18 cellular contexts compared by ENCODE assay signal in the genomic region with DNA sequence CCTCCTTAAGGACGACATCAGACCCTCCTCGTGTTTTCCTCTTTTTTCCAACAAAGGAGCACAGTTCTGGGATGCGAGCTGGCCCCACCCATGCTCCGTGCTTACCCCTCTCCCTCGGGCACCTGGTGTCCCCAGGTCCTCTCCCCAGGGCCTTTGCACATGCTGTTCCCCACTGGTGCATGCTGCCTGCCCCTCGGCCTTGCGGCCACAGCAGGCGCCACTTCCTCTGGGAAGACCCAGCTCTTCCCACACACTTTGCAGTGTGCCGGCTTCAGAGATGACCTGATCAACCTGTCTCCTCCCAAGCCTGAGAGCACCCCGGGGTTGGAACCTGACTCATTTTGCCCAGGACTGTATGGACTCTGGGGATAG. TPM values are rescaled to one million over a fixed set of nuclear protein-coding genes. Genes with fewer than 3 reads are reported as not detected.
"Had no signal": no experiment of that assay in that cellular context is flagged by ENCODE, and none has a peak within 500 bp of the region (broad histone marks: within the 10 kb centered on the region; RNA-seq: fewer than 3 reads in every experiment).

No MANE protein-coding gene starts in this region.

- H3K27ac ChIP-seq: epithelial cell of prostate, esophagus muscularis mucosa, gastroesophageal sphincter, parathyroid adenoma, prostate gland, right lobe of liver, spleen, thyroid gland had no signal

- DNase-seq: effector memory CD8-positive, alpha-beta T cell; glutamatergic neuron; islet precursor cell; mammary epithelial cell; mucosa of descending colon; naive thymus-derived CD8-positive, alpha-beta T cell; right lobe of liver; spleen; stimulated activated CD4-positive, alpha-beta T cell treated with anti-CD3 and anti-CD28 coated beads, Interleukin-15, amount 100 ng/mL, for 24 hours; stimulated activated CD4-positive, alpha-beta T cell treated with anti-CD3 and anti-CD28 coated beads, Interleukin-2, amount 100 ng/mL, for 24 hours; stimulated activated naive CD4-positive, alpha-beta T cell treated with Interleukin-2 at 50 U/mL for 16 hours; thyroid gland had no signal

- H3K4me1 ChIP-seq: gastroesophageal sphincter, parathyroid adenoma, prostate gland, right lobe of liver, spleen, thyroid gland had no signal

- H3K27me3 ChIP-seq: gastroesophageal sphincter, right lobe of liver, thyroid gland had no signal

- H3K9ac ChIP-seq: parathyroid adenoma had no signal

- H2AFZ ChIP-seq: parathyroid adenoma had no signal

- H3K9me3 ChIP-seq: esophagus muscularis mucosa, gastroesophageal sphincter, mucosa of descending colon, prostate gland, right lobe of liver, spleen, thyroid gland had no signal

- H3K36me3 ChIP-seq: esophagus muscularis mucosa, gastroesophageal sphincter, prostate gland, right lobe of liver, spleen, thyroid gland had no signal

- H3K4me3 ChIP-seq: esophagus muscularis mucosa, gastroesophageal sphincter, mucosa of descending colon, prostate gland, right lobe of liver, spleen, thyroid gland had no signal

RNA-seq across cellular contexts. Expression of gene GNAS-AS1, which starts 39.8 kb away (rescaled TPM):
- polyA plus RNA-seq: neural cell had no signal
